2 cellular contexts compared by ENCODE assay signal in the genomic region with DNA sequence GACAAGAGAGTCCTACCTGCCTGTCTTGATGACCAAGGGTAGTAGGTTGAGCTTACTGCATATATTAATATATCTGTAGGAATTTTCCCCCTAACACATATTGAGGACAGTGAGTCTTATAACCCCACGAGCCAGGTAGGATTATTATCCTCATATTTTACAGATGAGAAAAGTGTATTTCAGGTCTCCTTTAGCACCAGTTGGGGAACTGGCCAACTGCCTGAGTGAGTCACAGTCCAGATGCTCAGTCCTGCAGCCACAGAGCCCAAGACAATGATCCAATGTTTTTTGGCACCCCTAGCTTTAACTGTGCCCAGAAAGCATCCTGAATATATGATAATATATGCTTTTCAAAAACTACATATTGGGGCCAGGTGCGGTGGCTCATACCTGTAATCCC.
TF ChIP-seq lines count a peak whose summit lies in the region.

No MANE protein-coding gene starts in this region.

TF ChIP-seq in GM23338, 12 proteins besides CTCF, POLR2A, EP300 and RAD21 (continued from another document):
- TF ChIP-seq, protein P1, sequence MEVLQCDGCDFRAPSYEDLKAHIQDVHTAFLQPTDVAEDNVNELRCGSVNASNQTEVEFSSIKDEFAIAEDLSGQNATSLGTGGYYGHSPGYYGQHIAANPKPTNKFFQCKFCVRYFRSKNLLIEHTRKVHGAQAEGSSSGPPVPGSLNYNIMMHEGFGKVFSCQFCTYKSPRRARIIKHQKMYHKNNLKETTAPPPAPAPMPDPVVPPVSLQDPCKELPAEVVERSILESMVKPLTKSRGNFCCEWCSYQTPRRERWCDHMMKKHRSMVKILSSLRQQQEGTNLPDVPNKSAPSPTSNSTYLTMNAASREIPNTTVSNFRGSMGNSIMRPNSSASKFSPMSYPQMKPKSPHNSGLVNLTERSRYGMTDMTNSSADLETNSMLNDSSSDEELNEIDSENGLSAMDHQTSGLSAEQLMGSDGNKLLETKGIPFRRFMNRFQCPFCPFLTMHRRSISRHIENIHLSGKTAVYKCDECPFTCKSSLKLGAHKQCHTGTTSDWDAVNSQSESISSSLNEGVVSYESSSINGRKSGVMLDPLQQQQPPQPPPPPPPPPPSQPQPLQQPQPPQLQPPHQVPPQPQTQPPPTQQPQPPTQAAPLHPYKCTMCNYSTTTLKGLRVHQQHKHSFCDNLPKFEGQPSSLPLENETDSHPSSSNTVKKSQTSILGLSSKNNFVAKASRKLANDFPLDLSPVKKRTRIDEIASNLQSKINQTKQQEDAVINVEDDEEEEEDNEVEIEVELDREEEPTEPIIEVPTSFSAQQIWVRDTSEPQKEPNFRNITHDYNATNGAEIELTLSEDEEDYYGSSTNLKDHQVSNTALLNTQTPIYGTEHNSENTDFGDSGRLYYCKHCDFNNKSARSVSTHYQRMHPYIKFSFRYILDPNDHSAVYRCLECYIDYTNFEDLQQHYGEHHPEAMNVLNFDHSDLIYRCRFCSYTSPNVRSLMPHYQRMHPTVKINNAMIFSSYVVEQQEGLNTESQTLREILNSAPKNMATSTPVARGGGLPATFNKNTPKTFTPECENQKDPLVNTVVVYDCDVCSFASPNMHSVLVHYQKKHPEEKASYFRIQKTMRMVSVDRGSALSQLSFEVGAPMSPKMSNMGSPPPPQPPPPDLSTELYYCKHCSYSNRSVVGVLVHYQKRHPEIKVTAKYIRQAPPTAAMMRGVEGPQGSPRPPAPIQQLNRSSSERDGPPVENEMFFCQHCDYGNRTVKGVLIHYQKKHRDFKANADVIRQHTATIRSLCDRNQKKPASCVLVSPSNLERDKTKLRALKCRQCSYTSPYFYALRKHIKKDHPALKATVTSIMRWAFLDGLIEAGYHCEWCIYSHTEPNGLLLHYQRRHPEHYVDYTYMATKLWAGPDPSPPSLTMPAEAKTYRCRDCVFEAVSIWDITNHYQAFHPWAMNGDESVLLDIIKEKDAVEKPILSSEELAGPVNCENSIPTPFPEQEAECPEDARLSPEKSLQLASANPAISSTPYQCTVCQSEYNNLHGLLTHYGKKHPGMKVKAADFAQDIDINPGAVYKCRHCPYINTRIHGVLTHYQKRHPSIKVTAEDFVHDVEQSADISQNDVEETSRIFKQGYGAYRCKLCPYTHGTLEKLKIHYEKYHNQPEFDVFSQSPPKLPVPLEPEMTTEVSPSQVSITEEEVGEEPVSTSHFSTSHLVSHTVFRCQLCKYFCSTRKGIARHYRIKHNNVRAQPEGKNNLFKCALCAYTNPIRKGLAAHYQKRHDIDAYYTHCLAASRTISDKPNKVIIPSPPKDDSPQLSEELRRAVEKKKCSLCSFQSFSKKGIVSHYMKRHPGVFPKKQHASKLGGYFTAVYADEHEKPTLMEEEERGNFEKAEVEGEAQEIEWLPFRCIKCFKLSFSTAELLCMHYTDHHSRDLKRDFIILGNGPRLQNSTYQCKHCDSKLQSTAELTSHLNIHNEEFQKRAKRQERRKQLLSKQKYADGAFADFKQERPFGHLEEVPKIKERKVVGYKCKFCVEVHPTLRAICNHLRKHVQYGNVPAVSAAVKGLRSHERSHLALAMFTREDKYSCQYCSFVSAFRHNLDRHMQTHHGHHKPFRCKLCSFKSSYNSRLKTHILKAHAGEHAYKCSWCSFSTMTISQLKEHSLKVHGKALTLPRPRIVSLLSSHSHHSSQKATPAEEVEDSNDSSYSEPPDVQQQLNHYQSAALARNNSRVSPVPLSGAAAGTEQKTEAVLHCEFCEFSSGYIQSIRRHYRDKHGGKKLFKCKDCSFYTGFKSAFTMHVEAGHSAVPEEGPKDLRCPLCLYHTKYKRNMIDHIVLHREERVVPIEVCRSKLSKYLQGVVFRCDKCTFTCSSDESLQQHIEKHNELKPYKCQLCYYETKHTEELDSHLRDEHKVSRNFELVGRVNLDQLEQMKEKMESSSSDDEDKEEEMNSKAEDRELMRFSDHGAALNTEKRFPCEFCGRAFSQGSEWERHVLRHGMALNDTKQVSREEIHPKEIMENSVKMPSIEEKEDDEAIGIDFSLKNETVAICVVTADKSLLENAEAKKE (CRISPR knock-in tag; IDR thresholded peaks at IDR 0.05), result no peak
- TF ChIP-seq ETS1 (IDR thresholded peaks at IDR 0.05) (no peak), JUNB (IDR thresholded peaks at IDR 0.05; ENCODE audit: unreplicated experiment) (no peak), EZH2phosphoT487 (IDR thresholded peaks at IDR 0.05; ENCODE audit: unreplicated experiment) (no peak), STAT1 (IDR thresholded peaks at IDR 0.05; ENCODE audit: unreplicated experiment) (no peak), ZNF114 (CRISPR knock-in tag; IDR thresholded peaks at IDR 0.05) (no peak), CREB1 (CRISPR knock-in tag; IDR thresholded peaks at IDR 0.05; ENCODE audit: low read depth) (no peak), EZH2 (IDR thresholded peaks at IDR 0.05; ENCODE audit: low read depth, unreplicated experiment) (no peak), ZNF331 (CRISPR knock-in tag; IDR thresholded peaks at IDR 0.05; ENCODE audit: low read depth) (no peak)
- TF ChIP-seq, protein P2, sequence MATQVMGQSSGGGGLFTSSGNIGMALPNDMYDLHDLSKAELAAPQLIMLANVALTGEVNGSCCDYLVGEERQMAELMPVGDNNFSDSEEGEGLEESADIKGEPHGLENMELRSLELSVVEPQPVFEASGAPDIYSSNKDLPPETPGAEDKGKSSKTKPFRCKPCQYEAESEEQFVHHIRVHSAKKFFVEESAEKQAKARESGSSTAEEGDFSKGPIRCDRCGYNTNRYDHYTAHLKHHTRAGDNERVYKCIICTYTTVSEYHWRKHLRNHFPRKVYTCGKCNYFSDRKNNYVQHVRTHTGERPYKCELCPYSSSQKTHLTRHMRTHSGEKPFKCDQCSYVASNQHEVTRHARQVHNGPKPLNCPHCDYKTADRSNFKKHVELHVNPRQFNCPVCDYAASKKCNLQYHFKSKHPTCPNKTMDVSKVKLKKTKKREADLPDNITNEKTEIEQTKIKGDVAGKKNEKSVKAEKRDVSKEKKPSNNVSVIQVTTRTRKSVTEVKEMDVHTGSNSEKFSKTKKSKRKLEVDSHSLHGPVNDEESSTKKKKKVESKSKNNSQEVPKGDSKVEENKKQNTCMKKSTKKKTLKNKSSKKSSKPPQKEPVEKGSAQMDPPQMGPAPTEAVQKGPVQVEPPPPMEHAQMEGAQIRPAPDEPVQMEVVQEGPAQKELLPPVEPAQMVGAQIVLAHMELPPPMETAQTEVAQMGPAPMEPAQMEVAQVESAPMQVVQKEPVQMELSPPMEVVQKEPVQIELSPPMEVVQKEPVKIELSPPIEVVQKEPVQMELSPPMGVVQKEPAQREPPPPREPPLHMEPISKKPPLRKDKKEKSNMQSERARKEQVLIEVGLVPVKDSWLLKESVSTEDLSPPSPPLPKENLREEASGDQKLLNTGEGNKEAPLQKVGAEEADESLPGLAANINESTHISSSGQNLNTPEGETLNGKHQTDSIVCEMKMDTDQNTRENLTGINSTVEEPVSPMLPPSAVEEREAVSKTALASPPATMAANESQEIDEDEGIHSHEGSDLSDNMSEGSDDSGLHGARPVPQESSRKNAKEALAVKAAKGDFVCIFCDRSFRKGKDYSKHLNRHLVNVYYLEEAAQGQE (IDR thresholded peaks at IDR 0.05; ENCODE audit: unreplicated experiment), result no peak

TF ChIP-seq in WTC11, 78 proteins besides CTCF, POLR2A, EP300 and RAD21 (continued from another document):
- TF ChIP-seq, protein P3, sequence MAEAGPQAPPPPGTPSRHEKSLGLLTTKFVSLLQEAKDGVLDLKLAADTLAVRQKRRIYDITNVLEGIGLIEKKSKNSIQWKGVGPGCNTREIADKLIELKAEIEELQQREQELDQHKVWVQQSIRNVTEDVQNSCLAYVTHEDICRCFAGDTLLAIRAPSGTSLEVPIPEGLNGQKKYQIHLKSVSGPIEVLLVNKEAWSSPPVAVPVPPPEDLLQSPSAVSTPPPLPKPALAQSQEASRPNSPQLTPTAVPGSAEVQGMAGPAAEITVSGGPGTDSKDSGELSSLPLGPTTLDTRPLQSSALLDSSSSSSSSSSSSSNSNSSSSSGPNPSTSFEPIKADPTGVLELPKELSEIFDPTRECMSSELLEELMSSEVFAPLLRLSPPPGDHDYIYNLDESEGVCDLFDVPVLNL (CRISPR knock-in tag; IDR thresholded peaks at IDR 0.05; ENCODE audit: borderline replicate concordance, low read depth), result no peak
- TF ChIP-seq, protein P4, sequence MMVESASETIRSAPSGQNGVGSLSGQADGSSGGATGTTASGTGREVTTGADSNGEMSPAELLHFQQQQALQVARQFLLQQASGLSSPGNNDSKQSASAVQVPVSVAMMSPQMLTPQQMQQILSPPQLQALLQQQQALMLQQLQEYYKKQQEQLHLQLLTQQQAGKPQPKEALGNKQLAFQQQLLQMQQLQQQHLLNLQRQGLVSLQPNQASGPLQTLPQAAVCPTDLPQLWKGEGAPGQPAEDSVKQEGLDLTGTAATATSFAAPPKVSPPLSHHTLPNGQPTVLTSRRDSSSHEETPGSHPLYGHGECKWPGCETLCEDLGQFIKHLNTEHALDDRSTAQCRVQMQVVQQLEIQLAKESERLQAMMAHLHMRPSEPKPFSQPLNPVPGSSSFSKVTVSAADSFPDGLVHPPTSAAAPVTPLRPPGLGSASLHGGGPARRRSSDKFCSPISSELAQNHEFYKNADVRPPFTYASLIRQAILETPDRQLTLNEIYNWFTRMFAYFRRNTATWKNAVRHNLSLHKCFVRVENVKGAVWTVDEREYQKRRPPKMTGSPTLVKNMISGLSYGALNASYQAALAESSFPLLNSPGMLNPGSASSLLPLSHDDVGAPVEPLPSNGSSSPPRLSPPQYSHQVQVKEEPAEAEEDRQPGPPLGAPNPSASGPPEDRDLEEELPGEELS (CRISPR knock-in tag; IDR thresholded peaks at IDR 0.05), result no peak
- TF ChIP-seq PRDM15 (CRISPR knock-in tag; IDR thresholded peaks at IDR 0.05) (no peak), EMX1 (CRISPR knock-in tag; IDR thresholded peaks at IDR 0.05) (no peak), ESRRA (CRISPR knock-in tag; IDR thresholded peaks at IDR 0.05; ENCODE audit: borderline replicate concordance) (no peak), JAZF1 (CRISPR knock-in tag; IDR thresholded peaks at IDR 0.05) (no peak), NFE2L1 (CRISPR knock-in tag; IDR thresholded peaks at IDR 0.05) (no peak), CBFB (CRISPR knock-in tag; IDR thresholded peaks at IDR 0.05; ENCODE audit: low read depth) (no peak), NR3C1 (CRISPR knock-in tag; conservative IDR thresholded peaks at IDR 0.05; ENCODE audit: low read depth) (no peak)
- TF ChIP-seq, protein P5, sequence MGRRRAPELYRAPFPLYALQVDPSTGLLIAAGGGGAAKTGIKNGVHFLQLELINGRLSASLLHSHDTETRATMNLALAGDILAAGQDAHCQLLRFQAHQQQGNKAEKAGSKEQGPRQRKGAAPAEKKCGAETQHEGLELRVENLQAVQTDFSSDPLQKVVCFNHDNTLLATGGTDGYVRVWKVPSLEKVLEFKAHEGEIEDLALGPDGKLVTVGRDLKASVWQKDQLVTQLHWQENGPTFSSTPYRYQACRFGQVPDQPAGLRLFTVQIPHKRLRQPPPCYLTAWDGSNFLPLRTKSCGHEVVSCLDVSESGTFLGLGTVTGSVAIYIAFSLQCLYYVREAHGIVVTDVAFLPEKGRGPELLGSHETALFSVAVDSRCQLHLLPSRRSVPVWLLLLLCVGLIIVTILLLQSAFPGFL (CRISPR knock-in tag; IDR thresholded peaks at IDR 0.05; ENCODE audit: borderline replicate concordance), result no peak
- TF ChIP-seq, protein P6, sequence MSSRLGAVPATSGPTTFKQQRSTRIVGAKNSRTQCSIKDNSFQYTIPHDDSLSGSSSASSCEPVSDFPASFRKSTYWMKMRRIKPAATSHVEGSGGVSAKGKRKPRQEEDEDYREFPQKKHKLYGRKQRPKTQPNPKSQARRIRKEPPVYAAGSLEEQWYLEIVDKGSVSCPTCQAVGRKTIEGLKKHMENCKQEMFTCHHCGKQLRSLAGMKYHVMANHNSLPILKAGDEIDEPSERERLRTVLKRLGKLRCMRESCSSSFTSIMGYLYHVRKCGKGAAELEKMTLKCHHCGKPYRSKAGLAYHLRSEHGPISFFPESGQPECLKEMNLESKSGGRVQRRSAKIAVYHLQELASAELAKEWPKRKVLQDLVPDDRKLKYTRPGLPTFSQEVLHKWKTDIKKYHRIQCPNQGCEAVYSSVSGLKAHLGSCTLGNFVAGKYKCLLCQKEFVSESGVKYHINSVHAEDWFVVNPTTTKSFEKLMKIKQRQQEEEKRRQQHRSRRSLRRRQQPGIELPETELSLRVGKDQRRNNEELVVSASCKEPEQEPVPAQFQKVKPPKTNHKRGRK (CRISPR knock-in tag; IDR thresholded peaks at IDR 0.05; ENCODE audit: borderline replicate concordance), result no peak
- TF ChIP-seq, protein P7, sequence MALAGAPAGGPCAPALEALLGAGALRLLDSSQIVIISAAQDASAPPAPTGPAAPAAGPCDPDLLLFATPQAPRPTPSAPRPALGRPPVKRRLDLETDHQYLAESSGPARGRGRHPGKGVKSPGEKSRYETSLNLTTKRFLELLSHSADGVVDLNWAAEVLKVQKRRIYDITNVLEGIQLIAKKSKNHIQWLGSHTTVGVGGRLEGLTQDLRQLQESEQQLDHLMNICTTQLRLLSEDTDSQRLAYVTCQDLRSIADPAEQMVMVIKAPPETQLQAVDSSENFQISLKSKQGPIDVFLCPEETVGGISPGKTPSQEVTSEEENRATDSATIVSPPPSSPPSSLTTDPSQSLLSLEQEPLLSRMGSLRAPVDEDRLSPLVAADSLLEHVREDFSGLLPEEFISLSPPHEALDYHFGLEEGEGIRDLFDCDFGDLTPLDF (CRISPR knock-in tag; IDR thresholded peaks at IDR 0.05), result no peak
